Comparison of ENCODE assay signal across 25 cellular contexts in the genomic region with DNA sequence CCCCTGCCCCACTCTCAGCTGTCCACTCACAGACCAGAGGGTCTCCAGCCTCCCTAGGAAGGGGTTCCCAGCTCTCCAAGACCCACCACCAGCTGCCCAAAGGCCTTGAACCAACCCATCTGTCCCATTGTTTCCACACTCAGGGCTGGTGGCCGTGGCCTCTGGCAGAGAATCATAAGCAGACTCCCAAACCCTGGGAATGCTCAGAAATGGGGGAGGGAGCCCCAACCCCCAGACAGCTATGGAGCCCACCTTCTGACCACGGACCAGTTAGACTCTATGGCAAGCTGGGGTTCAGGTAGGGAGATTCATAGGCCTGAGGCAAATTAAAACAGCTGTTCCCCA.
DNase-seq lines count a peak whose midpoint lies in the region; ATAC-seq and TF ChIP-seq lines count a peak whose summit lies in the region.
"Had no signal": no experiment of that assay in that cellular context is flagged by ENCODE, and none has a peak within 500 bp of the region (broad histone marks: within the 10 kb centered on the region; RNA-seq: fewer than 3 reads in every experiment).

No MANE protein-coding gene starts in this region.

- H3K4me3 Mint-ChIP-seq in activated CD4-positive, alpha-beta T cell treated with anti-CD3 and anti-CD28 coated beads, Interleukin-2, amount 10 ng/mL, durations not matched to agents 7 days and 5 days, result no peak overlapping the region
- H3K4me3 Mint-ChIP-seq: activated T-cell treated with anti-CD3 and anti-CD28 coated beads, Interleukin-2, amount 50 U/mL, for 24 hours; CD14-positive monocyte; neural crest cell; stimulated activated memory B cell treated with anti-CD40 and anti-IgM and Interleukin-4, amounts not matched to agents 10 μg/mL and 1 μg/mL and 100 μg/mL, for 72 hours; T-helper 2 cell treated with Interferon-gamma antibody and Interleukin-4, amounts not matched to agents 5 μg/mL and 100 μg/mL, for 36 hours; type B pancreatic cell had no signal

- peak overlapping the region; percentile 22 for H3K27ac Mint-ChIP-seq in activated CD4-positive, alpha-beta T cell treated with anti-CD3 and anti-CD28 coated beads, Interleukin-2, amount 10 ng/mL, durations not matched to agents 7 days and 5 days
- H3K27ac Mint-ChIP-seq: activated T-cell treated with anti-CD3 and anti-CD28 coated beads, Interleukin-2, amount 50 U/mL, for 24 hours; CD14-positive monocyte; stimulated activated memory B cell treated with anti-CD40 and anti-IgM and Interleukin-4, amounts not matched to agents 10 μg/mL and 1 μg/mL and 100 μg/mL, for 72 hours; T-helper 2 cell treated with Interferon-gamma antibody and Interleukin-4, amounts not matched to agents 5 μg/mL and 100 μg/mL, for 36 hours; type B pancreatic cell had no signal

- no peaks in the 10 kb centered on the region for H3K36me3 Mint-ChIP-seq in activated CD4-positive, alpha-beta T cell treated with anti-CD3 and anti-CD28 coated beads, Interleukin-2, amount 10 ng/mL, durations not matched to agents 7 days and 5 days (ENCODE audit: low read depth)
- H3K36me3 Mint-ChIP-seq: CD14-positive monocyte; stimulated activated memory B cell treated with anti-CD40 and anti-IgM and Interleukin-4, amounts not matched to agents 10 μg/mL and 1 μg/mL and 100 μg/mL, for 72 hours; type B pancreatic cell had no signal

- H3K27ac ChIP-seq in parathyroid adenoma, result peak overlapping the region; percentile 60
- H3K27ac ChIP-seq: 22Rv1, sigmoid colon had no signal

- H3K27me3 ChIP-seq in parathyroid adenoma (ENCODE audit: control insufficient read depth, insufficient read depth, low read length), result no peaks in the 10 kb centered on the region
- H3K27me3 ChIP-seq: gastroesophageal sphincter, sigmoid colon had no signal

- H3K4me3 ChIP-seq in parathyroid adenoma (ENCODE audit: low read depth, low read length), result no peak overlapping the region
- H3K4me3 ChIP-seq: gastroesophageal sphincter, sigmoid colon had no signal

- DNase-seq in activated CD4-positive, alpha-beta T cell treated with anti-CD3 and anti-CD28 coated beads, Interleukin-2, amount 10 ng/mL, durations not matched to agents 7 days and 5 days, result no peak
- DNase-seq in activated CD4-positive, alpha-beta T cell treated with anti-CD3 and anti-CD28 coated beads for 48 hours, result no peak
- DNase-seq in stimulated activated CD4-positive, alpha-beta T cell treated with anti-CD3 and anti-CD28 coated beads, Interleukin-4, amount 100 ng/mL, for 24 hours, result peak; percentile 1
- DNase-seq in stimulated activated CD4-positive, alpha-beta T cell treated with anti-CD3 and anti-CD28 coated beads, Interleukin-12 subunit alpha, Interleukin-12 subunit beta, amount 100 ng/mL, for 4 hours, result no peak
- DNase-seq in GOT3 (lab: John Stamatoyannopoulos, UW), result no peak
- DNase-seq in T-helper 9 cell, result no peak
- DNase-seq: activated CD4-positive, alpha-beta T cell treated with anti-CD3 and anti-CD28 coated beads for 1 hour; activated T-cell treated with anti-CD3 and anti-CD28 coated beads, Interleukin-2, amount 50 U/mL, for 24 hours; cerebellar nuclear complex; GF-D8; hippocampal formation; NCI-H146; NCI-H774; posterior cingulate gyrus; sigmoid colon; stimulated activated CD4-positive, alpha-beta T cell treated with anti-CD3 and anti-CD28 coated beads, Interleukin-15, amount 100 ng/mL, for 24 hours had no signal

- H3K27me3 Mint-ChIP-seq in activated CD4-positive, alpha-beta T cell treated with anti-CD3 and anti-CD28 coated beads, Interleukin-2, amount 10 ng/mL, durations not matched to agents 7 days and 5 days, result peaks cover 22% of the 10 kb centered on the region
- H3K27me3 Mint-ChIP-seq: activated T-cell treated with anti-CD3 and anti-CD28 coated beads, Interleukin-2, amount 50 U/mL, for 24 hours; stimulated activated memory B cell treated with anti-CD40 and anti-IgM and Interleukin-4, amounts not matched to agents 10 μg/mL and 1 μg/mL and 100 μg/mL, for 72 hours had no signal

- no peak for TF ChIP-seq CTCF in parathyroid adenoma (IDR thresholded peaks at IDR 0.05)

- no peak for ATAC-seq in GM21360 (IDR thresholded peaks at IDR 0.05; ENCODE audit: unreplicated experiment)
- ATAC-seq: stimulated activated memory B cell treated with anti-CD40 and anti-IgM and Interleukin-4, amounts not matched to agents 10 μg/mL and 1 μg/mL and 100 μg/mL, for 72 hours had no signal

- H3K9ac ChIP-seq in parathyroid adenoma, result no peak overlapping the region

- POLR2A ChIA-PET in activated CD4-positive, alpha-beta T cell treated with anti-CD3 and anti-CD28 coated beads, Interleukin-2, amount 10 ng/mL, durations not matched to agents 7 days and 5 days (lab: Charles Lee), result no interaction called here

- no peaks in the 10 kb centered on the region for H3K36me3 ChIP-seq in parathyroid adenoma (ENCODE audit: control insufficient read depth, insufficient read depth, low read length)
- H3K36me3 ChIP-seq: gastroesophageal sphincter, sigmoid colon had no signal

- CTCF ChIA-PET in activated CD4-positive, alpha-beta T cell treated with anti-CD3 and anti-CD28 coated beads, Interleukin-2, amount 10 ng/mL, durations not matched to agents 7 days and 5 days (lab: Charles Lee), result no interaction called here

- no peaks in the 10 kb centered on the region for H3K79me2 ChIP-seq in parathyroid adenoma

- H3K4me2 ChIP-seq in parathyroid adenoma (ENCODE audit: low read length), result no peak overlapping the region

- no peaks in the 10 kb centered on the region for H3K9me3 ChIP-seq in parathyroid adenoma (ENCODE audit: control insufficient read depth, low read length)
- H3K9me3 ChIP-seq: gastroesophageal sphincter, sigmoid colon had no signal

- peaks cover 10% of the 10 kb centered on the region for H3K4me1 Mint-ChIP-seq in activated CD4-positive, alpha-beta T cell treated with anti-CD3 and anti-CD28 coated beads, Interleukin-2, amount 10 ng/mL, durations not matched to agents 7 days and 5 days
- H3K4me1 Mint-ChIP-seq: CD14-positive monocyte had no signal

- peak overlapping the region; percentile 80 for H2AFZ ChIP-seq in parathyroid adenoma

- no peaks in the 10 kb centered on the region for H3K9me3 Mint-ChIP-seq in activated CD4-positive, alpha-beta T cell treated with anti-CD3 and anti-CD28 coated beads, Interleukin-2, amount 10 ng/mL, durations not matched to agents 7 days and 5 days
- H3K9me3 Mint-ChIP-seq: activated T-cell treated with anti-CD3 and anti-CD28 coated beads, Interleukin-2, amount 50 U/mL, for 24 hours; CD14-positive monocyte; neural crest cell; stimulated activated memory B cell treated with anti-CD40 and anti-IgM and Interleukin-4, amounts not matched to agents 10 μg/mL and 1 μg/mL and 100 μg/mL, for 72 hours; T-helper 2 cell treated with Interferon-gamma antibody and Interleukin-4, amounts not matched to agents 5 μg/mL and 100 μg/mL, for 36 hours; type B pancreatic cell had no signal

- H3K4me1 ChIP-seq in parathyroid adenoma, result peaks cover 50% of the 10 kb centered on the region
